15 cellular contexts compared by ENCODE assay signal in genomic region chr10:102313221-102313896, GRCh38.
A peak's percentile ranks its signal among the peaks of the same experiment; 100 is the strongest.
DNase-seq lines count a peak whose midpoint lies in the region; ATAC-seq and TF ChIP-seq lines count a peak whose summit lies in the region.
"Had no signal": no experiment of that assay in that cellular context is flagged by ENCODE, and none has a peak within 500 bp of the region (broad histone marks: within the 10 kb centered on the region; RNA-seq: fewer than 3 reads in every experiment).

No MANE protein-coding gene starts in this region.

- H3K36me3 Mint-ChIP-seq in CD4-positive, CD25-positive, alpha-beta regulatory T cell: peaks cover 3% of the 10 kb centered on the region
- H3K36me3 Mint-ChIP-seq in activated naive CD4-positive, alpha-beta T cell treated with anti-CD3 and anti-CD28 coated beads, Interleukin-2, amount 50 U/mL, for 72 hours: no peaks in the 10 kb centered on the region

- ATAC-seq in CD4-positive, CD25-positive, alpha-beta regulatory T cell (ENCODE audit: low read depth in 2 of 2): no peak
- no peak for ATAC-seq in HG02623 (IDR thresholded peaks at IDR 0.05; ENCODE audit: unreplicated experiment)
- ATAC-seq in activated naive CD4-positive, alpha-beta T cell treated with anti-CD3 and anti-CD28 coated beads, Interleukin-2, amount 50 U/mL, for 72 hours: no peak
- ATAC-seq in GM21423 (IDR thresholded peaks at IDR 0.05; ENCODE audit: unreplicated experiment): no peak

- H4K20me1 ChIP-seq in osteoblast (ENCODE audit: insufficient read depth, low read length): peaks cover 73% of the 10 kb centered on the region

- no peaks in the 10 kb centered on the region for H3K27me3 ChIP-seq in CD4-positive, CD25-positive, alpha-beta regulatory T cell (ENCODE audit: control insufficient read depth, insufficient read depth, low read length)
- no peaks in the 10 kb centered on the region for H3K27me3 ChIP-seq in osteoblast (ENCODE audit: insufficient read depth, low read length)

- H3K4me1 Mint-ChIP-seq in CD4-positive, CD25-positive, alpha-beta regulatory T cell: peaks cover 27 to 54% (median 32%) of the 10 kb centered on the region in 4 donors

- no peaks in the 10 kb centered on the region for H3K9me3 ChIP-seq in CD4-positive, CD25-positive, alpha-beta regulatory T cell (ENCODE audit: control insufficient read depth in 2 of 2, low read length in 2 of 2)
- no peaks in the 10 kb centered on the region for H3K9me3 ChIP-seq in osteoblast (ENCODE audit: low read depth, low read length)

- H3K27ac ChIP-seq in CD4-positive, CD25-positive, alpha-beta regulatory T cell (ENCODE audit: insufficient read depth, low read length, poor library complexity, severe bottlenecking): no peak overlapping the region
- H3K27ac ChIP-seq in epithelial cell of prostate (peak overlapping the region; percentile 41), osteoblast (ENCODE audit: low read depth, low read length) (peak overlapping the region; percentile 26), substantia nigra (ENCODE audit: low read depth, low read length, poor library complexity, severe bottlenecking) (no peak overlapping the region)
- H3K27ac ChIP-seq: SK-N-MC had no signal

- H3K4me1 ChIP-seq in CD4-positive, CD25-positive, alpha-beta regulatory T cell (ENCODE audit: control insufficient read depth, insufficient read depth, low read length, poor library complexity, severe bottlenecking): no peaks in the 10 kb centered on the region
- peaks cover 45% of the 10 kb centered on the region for H3K4me1 ChIP-seq in osteoblast (ENCODE audit: insufficient read depth, low read length)

- DNase-seq in CD4-positive, CD25-positive, alpha-beta regulatory T cell: no peak
- DNase-seq in LHCN-M2 (ENCODE audit: low read depth): peak; percentile 29
- DNase-seq in epithelial cell of prostate (ENCODE audit: low read depth, low spot score): no peak
- DNase-seq in osteoblast (ENCODE audit: insufficient read length, low spot score, missing footprints): no peak
- no peak for DNase-seq in activated naive CD4-positive, alpha-beta T cell treated with anti-CD3 and anti-CD28 coated beads, Interleukin-2, amount 50 U/mL, for 72 hours (ENCODE audit: low spot score in 2 of 2)
- no peak for DNase-seq in substantia nigra (lab: John Stamatoyannopoulos, UW)
- DNase-seq: activated CD4-positive, CD25-positive, alpha-beta regulatory T cell; activated T-cell treated with anti-CD3 and anti-CD28 coated beads, Interleukin-2, amount 50 U/mL, for 1 hour; aorta; effector memory CD4-positive, alpha-beta T cell; MM.1S; stimulated activated CD8-positive, alpha-beta memory T cell treated with anti-CD3 and anti-CD28 coated beads, Interleukin-4, amount 100 ng/mL, for 48 hours had no signal

- H2AFZ ChIP-seq in osteoblast (ENCODE audit: low read length): no peak overlapping the region

- no peaks in the 10 kb centered on the region for H3K27me3 Mint-ChIP-seq in CD4-positive, CD25-positive, alpha-beta regulatory T cell

- H3K9me3 Mint-ChIP-seq in CD4-positive, CD25-positive, alpha-beta regulatory T cell: no peaks in the 10 kb centered on the region
- H3K9me3 Mint-ChIP-seq in activated naive CD4-positive, alpha-beta T cell treated with anti-CD3 and anti-CD28 coated beads, Interleukin-2, amount 50 U/mL, for 72 hours: no peaks in the 10 kb centered on the region

- H3K4me3 ChIP-seq in CD4-positive, CD25-positive, alpha-beta regulatory T cell (ENCODE audit: low read depth, low read length): no peak overlapping the region
- no peak overlapping the region for H3K4me3 ChIP-seq in osteoblast (ENCODE audit: insufficient read depth, low read length)
- H3K4me3 ChIP-seq: SK-N-MC had no signal

- peak overlapping the region; percentile 23 for H3K4me2 ChIP-seq in osteoblast (ENCODE audit: insufficient read depth, low read length)

- no peak overlapping the region for H3K4me3 Mint-ChIP-seq in CD4-positive, CD25-positive, alpha-beta regulatory T cell

- no peaks in the 10 kb centered on the region for H3K36me3 ChIP-seq in CD4-positive, CD25-positive, alpha-beta regulatory T cell (ENCODE audit: control insufficient read depth, insufficient read depth, low read length)
- no peaks in the 10 kb centered on the region for H3K36me3 ChIP-seq in osteoblast (ENCODE audit: insufficient read depth, low read length)

- peaks cover 87% of the 10 kb centered on the region for H3K79me2 ChIP-seq in osteoblast (ENCODE audit: insufficient read depth, low read length)

- TF ChIP-seq CTCF in osteoblast (IDR thresholded peaks at IDR 0.05; ENCODE audit: extremely low read depth, low read depth, low read length): no peak

- peak overlapping the region in 2 of 3 donors; percentile 27 to 63 for H3K27ac Mint-ChIP-seq in CD4-positive, CD25-positive, alpha-beta regulatory T cell
- H3K27ac Mint-ChIP-seq in activated naive CD4-positive, alpha-beta T cell treated with anti-CD3 and anti-CD28 coated beads, Interleukin-2, amount 50 U/mL, for 72 hours: peak overlapping the region in 1 of 2 donors; percentile 49

Comparison
In these comparisons a context has a peak if more than half of its experiments do, and no peak if none do; other contexts are left out.
1. H3K27ac ChIP-seq: peak in epithelial cell of prostate (single experiment) and osteoblast (single experiment); none in CD4-positive, CD25-positive, alpha-beta regulatory T cell (single experiment) and substantia nigra (single experiment).